Comparison of ENCODE assay signal across 11 cellular contexts in the genomic region with DNA sequence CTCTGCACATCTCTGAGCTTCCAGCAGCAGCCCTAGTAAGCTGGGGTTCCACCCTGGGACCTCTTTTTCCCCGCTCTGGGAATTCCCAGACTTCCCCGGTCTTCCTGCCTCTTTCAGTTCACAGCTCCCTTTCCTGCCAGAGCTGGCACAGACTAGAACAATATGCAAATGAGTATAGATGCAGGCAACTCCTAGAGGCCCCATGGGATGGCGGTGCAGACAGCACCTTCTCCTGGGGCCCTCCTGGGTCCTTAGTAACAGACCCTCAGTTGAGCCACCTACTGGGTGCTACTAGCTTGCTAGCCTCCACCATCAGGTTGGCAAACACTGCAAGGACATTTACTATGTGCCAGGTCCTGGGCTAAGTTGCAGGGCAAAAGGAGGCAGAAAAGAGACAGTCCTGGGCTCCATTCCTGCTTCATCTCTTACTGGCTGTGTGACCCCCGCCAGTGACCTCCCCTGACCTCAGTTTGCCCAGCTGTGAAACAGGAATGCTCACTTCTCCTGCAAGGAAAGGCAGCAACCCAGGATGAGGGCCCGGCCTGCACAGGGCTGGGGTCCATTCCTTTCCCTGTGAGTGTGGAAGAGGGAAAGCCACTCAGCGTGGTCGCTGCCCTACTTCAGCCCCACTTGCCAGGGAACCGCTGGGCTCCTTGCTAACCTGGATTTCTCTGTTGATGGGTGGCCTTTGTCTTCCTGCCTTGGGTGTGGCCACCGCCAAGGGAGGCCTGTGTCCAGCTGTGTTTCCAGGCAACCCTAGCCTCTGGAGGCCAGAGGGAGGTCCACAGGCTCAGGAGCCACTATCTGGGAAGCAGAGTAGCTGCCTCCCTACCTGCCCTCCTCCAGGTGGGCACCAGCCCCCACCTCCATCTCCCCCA. TPM values are rescaled to one million over a fixed set of nuclear protein-coding genes. Genes with fewer than 3 reads are reported as not detected.
DNase-seq lines count a peak whose midpoint lies in the region; ATAC-seq and TF ChIP-seq lines count a peak whose summit lies in the region.
"Had no signal": no experiment of that assay in that cellular context is flagged by ENCODE, and none has a peak within 500 bp of the region (broad histone marks: within the 10 kb centered on the region; RNA-seq: fewer than 3 reads in every experiment).

No MANE protein-coding gene starts in this region.

- H3K36me3 Mint-ChIP-seq in CD14-positive monocyte: peaks cover 48 to 75% of the 10 kb centered on the region in 2 donors
- H3K36me3 Mint-ChIP-seq in brain: no peaks in the 10 kb centered on the region

- H3K79me2 ChIP-seq in GM23248 (ENCODE audit: insufficient read depth): peaks cover 99% of the 10 kb centered on the region

- no peaks in the 10 kb centered on the region for H3K36me3 ChIP-seq in GM23248 (ENCODE audit: low read depth)
- no peaks in the 10 kb centered on the region for H3K36me3 ChIP-seq in mucosa of stomach (ENCODE audit: control insufficient read depth, insufficient read depth, low read length)
- H3K36me3 ChIP-seq: prostate gland had no signal

- H3K9me3 ChIP-seq in GM23248 (ENCODE audit: low read depth) (no peaks in the 10 kb centered on the region), mucosa of stomach (ENCODE audit: control insufficient read depth, low read length) (no peaks in the 10 kb centered on the region)
- H3K9me3 ChIP-seq: prostate gland had no signal

- in situ Hi-C loops in GM23248 (cut with MboI): no loop called here

- H3K4me1 Mint-ChIP-seq in CD14-positive monocyte (peaks cover 99% of the 10 kb centered on the region), brain (peaks cover 89% of the 10 kb centered on the region)

- H3K4me3 Mint-ChIP-seq in CD14-positive monocyte: peak overlapping the region; percentile 69 to 83
- H3K4me3 Mint-ChIP-seq in brain: peak overlapping the region in 3 of 5 experiments; percentile 28 to 74 (median 30)

- H3K4me3 ChIP-seq in GM23248 (no peak overlapping the region), mucosa of stomach (ENCODE audit: low read length) (no peak overlapping the region)
- H3K4me3 ChIP-seq: prostate gland had no signal

- no peak overlapping the region for H3K4me2 ChIP-seq in GM23248 (ENCODE audit: unreplicated experiment)

- no peak overlapping the region for H3K27ac ChIP-seq in GM23248
- H3K27ac ChIP-seq: prostate gland had no signal

- TF ChIP-seq CTCF in CD14-positive monocyte (IDR thresholded peaks at IDR 0.05): no peak
- TF ChIP-seq CTCF in brain (conservative IDR thresholded peaks at IDR 0.05): no peak

- H3K27ac Mint-ChIP-seq in CD14-positive monocyte: peak overlapping the region; percentile 95 to 99 (median 98)
- H3K27ac Mint-ChIP-seq in brain: peak overlapping the region; percentile 81 to 93 (median 92)

- no peaks in the 10 kb centered on the region for H3F3A ChIP-seq in GM23248 (ENCODE audit: insufficient read depth)

- DNase-seq in CD14-positive monocyte (ENCODE audit: low spot score) (no peak), GM23248 (peak; percentile 30), NCI-H1048 (lab: John Stamatoyannopoulos, UW) (no peak)
- no peak for DNase-seq in stimulated activated CD4-positive, alpha-beta T cell treated with anti-CD3 and anti-CD28 coated beads, Interleukin-2, amount 100 ng/mL, for 48 hours
- DNase-seq: activated CD8-positive, alpha-beta memory T cell treated with anti-CD3 and anti-CD28 coated beads, Interleukin-2, amount 50 U/mL, for 4 hours; NCI-H510A had no signal

- no peak for ATAC-seq in activated CD4-positive, CD25-positive, alpha-beta regulatory T cell treated with anti-CD3 and anti-CD28 coated beads, Interleukin-2, amount 50 U/mL, for 24 hours
- ATAC-seq in GM18868 (IDR thresholded peaks at IDR 0.05; ENCODE audit: unreplicated experiment): no peak

- H3K27me3 Mint-ChIP-seq in CD14-positive monocyte (ENCODE audit: low read depth in 3 of 3) (no peaks in the 10 kb centered on the region), brain (no peaks in the 10 kb centered on the region)

- no peak overlapping the region for H2AFZ ChIP-seq in GM23248

- 69 to 77% methylated on average over 9 of the region's 9 CpGs for WGBS in GM23248 (ENCODE audit: low coverage in 1 of 2, low lambda C conversion rate in 2 of 2, missing lambda C conversion rate in 2 of 2), 2 experiments

- no peaks in the 10 kb centered on the region for H4K20me1 ChIP-seq in GM23248 (ENCODE audit: insufficient read depth)

- H3K4me1 ChIP-seq in GM23248 (ENCODE audit: insufficient read depth) (no peaks in the 10 kb centered on the region; the same call in 1 of the 2 replicates), mucosa of stomach (ENCODE audit: control insufficient read depth, insufficient read depth, low read length) (peaks cover 47% of the 10 kb centered on the region)

- H3K27me3 ChIP-seq in GM23248 (replicated peaks; ENCODE audit: insufficient read depth): no peaks in the 10 kb centered on the region
- H3K27me3 ChIP-seq in mucosa of stomach (ENCODE audit: control insufficient read depth, insufficient read depth, low read length): no peaks in the 10 kb centered on the region

- intact Hi-C loops in CD14-positive monocyte (cut with micrococcal nuclease): no loop called here

- no peak overlapping the region for H3K9ac ChIP-seq in GM23248
- peak overlapping the region; percentile 31 for H3K9ac ChIP-seq in mucosa of stomach (ENCODE audit: low read length)

- H3K9me2 ChIP-seq in GM23248 (ENCODE audit: insufficient read depth): no peaks in the 10 kb centered on the region

- no peaks in the 10 kb centered on the region for H3K9me3 Mint-ChIP-seq in CD14-positive monocyte
- no peaks in the 10 kb centered on the region for H3K9me3 Mint-ChIP-seq in brain

RNA-seq across cellular contexts. Expression of gene RELT, which starts 7.3 kb away (rescaled TPM):
- polyA plus RNA-seq in CD14-positive monocyte: 10 to 100 TPM; 16.4 to 27.3 TPM
- total RNA-seq in GM23248 (2014; rRNA removed; shearing (Covaris generic)): 7.1 and 8.2 TPM in 2 replicates
- polyA plus RNA-seq in GM23248 (2016; fragmentation: Nextera tagmentation; extraction: Ambion mirVana): 2.8 and 2.9 TPM in 2 replicates
- 8.3 TPM for polyA plus RNA-seq in brain (ENCODE audit: insufficient read depth, low read depth, low replicate concordance)
